ENCODE assay signal across 29 cellular contexts in the genomic region with DNA sequence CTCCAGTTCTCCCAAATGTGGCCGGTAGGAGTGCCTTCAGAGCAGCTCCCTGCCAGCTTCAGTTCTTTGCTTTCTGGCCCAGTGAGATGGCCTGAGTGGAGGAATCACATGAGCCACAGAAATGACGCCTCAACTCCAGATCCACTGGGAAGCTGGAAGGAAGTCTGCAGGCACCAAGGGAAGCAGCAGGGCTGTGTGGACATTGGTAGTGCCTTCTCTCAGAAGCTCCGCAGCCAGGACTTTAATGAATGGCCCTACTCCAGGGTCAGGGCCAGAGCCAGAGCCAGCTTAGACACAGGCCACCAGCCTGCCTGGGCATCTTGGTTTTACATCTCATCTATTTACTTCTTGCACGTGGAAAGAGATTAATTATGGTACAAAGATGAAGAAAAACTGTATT. TPM values are rescaled to one million over a fixed set of nuclear protein-coding genes. Genes with fewer than 3 reads are reported as not detected.
"Had no signal": no experiment of that assay in that cellular context is flagged by ENCODE, and none has a peak within 500 bp of the region (broad histone marks: within the 10 kb centered on the region; RNA-seq: fewer than 3 reads in every experiment).

No MANE protein-coding gene starts in this region.

- H3K27me3 ChIP-seq: dorsolateral prefrontal cortex, foreskin keratinocyte, gastrocnemius medialis had no signal

- H3K36me3 ChIP-seq: brain microvascular endothelial cell, gastrocnemius medialis had no signal

- H3K4me1 ChIP-seq: foreskin keratinocyte, gastrocnemius medialis had no signal

- DNase-seq: activated CD4-positive, alpha-beta memory T cell treated with anti-CD3 and anti-CD28 coated beads for 36 hours; activated CD4-positive, alpha-beta T cell treated with anti-CD3 and anti-CD28 coated beads for 36 hours; activated CD4-positive, alpha-beta T cell treated with anti-CD3 and anti-CD28 coated beads, Interleukin-2, amount 10 ng/mL, durations not matched to agents 24 days and 14 days; activated CD4-positive, CD25-positive, alpha-beta regulatory T cell; activated CD4-positive, CD25-positive, alpha-beta regulatory T cell treated with anti-CD3 and anti-CD28 coated beads, Interleukin-2, amount 50 U/mL, for 72 hours; activated CD8-positive, alpha-beta T cell treated with anti-CD3 and anti-CD28 coated beads, Interleukin-2, amount 10 ng/mL, durations not matched to agents 7 days and 5 days; activated gamma-delta T cell; activated naive CD4-positive, alpha-beta T cell; activated naive CD4-positive, alpha-beta T cell treated with anti-CD3 and anti-CD28 coated beads, Interleukin-2, amount 10 ng/mL, durations not matched to agents 7 days and 5 days; activated naive CD8-positive, alpha-beta T cell treated with anti-CD3 and anti-CD28 coated beads, Interleukin-2, amount 10 ng/mL, durations not matched to agents 7 days and 5 days; activated T-cell treated with anti-CD3 and anti-CD28 coated beads for 4 hours; activated T-cell treated with anti-CD3 and anti-CD28 coated beads, Interleukin-2, amount 50 U/mL, for 24 hours; activated T-cell treated with anti-CD3 and anti-CD28 coated beads, Interleukin-2, amount 50 U/mL, for 72 hours; amniotic stem cell; anterior cingulate cortex; brain microvascular endothelial cell; dorsolateral prefrontal cortex; effector memory CD4-positive, alpha-beta T cell; foreskin keratinocyte; gastrocnemius medialis; T-helper 2 cell had no signal

- ATAC-seq: activated CD4-positive, alpha-beta T cell treated with anti-CD3 and anti-CD28 coated beads for 36 hours; activated CD8-positive, alpha-beta T cell treated with anti-CD3 and anti-CD28 coated beads, Interleukin-2, amount 10 ng/mL, durations not matched to agents 7 days and 5 days; activated naive CD4-positive, alpha-beta T cell treated with anti-CD3 and anti-CD28 coated beads, Interleukin-2, amount 50 U/mL, for 72 hours; activated T-cell treated with anti-CD3 and anti-CD28 coated beads, Interleukin-2, amount 50 U/mL, for 72 hours; esophagus mucosa; foreskin keratinocyte; gastrocnemius medialis had no signal

- H3K27ac ChIP-seq: brain microvascular endothelial cell, coronary artery, foreskin keratinocyte, gastrocnemius medialis had no signal

- H3K9me3 ChIP-seq: gastrocnemius medialis had no signal

- H3K4me3 ChIP-seq: coronary artery, dorsolateral prefrontal cortex, gastrocnemius medialis had no signal

RNA-seq across cellular contexts. Expression of a gene that starts 23.0 kb away (rescaled TPM):
- total RNA-seq: activated CD4-positive, alpha-beta memory T cell treated with anti-CD3 and anti-CD28 coated beads for 36 hours; activated CD4-positive, alpha-beta T cell treated with anti-CD3 and anti-CD28 coated beads for 36 hours; activated CD4-positive, alpha-beta T cell treated with anti-CD3 and anti-CD28 coated beads, Interleukin-2, amount 10 ng/mL, durations not matched to agents 24 days and 14 days; activated CD8-positive, alpha-beta T cell treated with anti-CD3 and anti-CD28 coated beads, Interleukin-2, amount 10 ng/mL, durations not matched to agents 7 days and 5 days; activated naive CD4-positive, alpha-beta T cell treated with anti-CD3 and anti-CD28 coated beads, Interleukin-2, amount 50 U/mL, for 72 hours; activated naive CD8-positive, alpha-beta T cell treated with anti-CD3 and anti-CD28 coated beads, Interleukin-2, amount 10 ng/mL, durations not matched to agents 7 days and 5 days; activated T-cell treated with anti-CD3 and anti-CD28 coated beads, Interleukin-2, amount 50 U/mL, for 72 hours; astrocyte; bronchial epithelial cell; cardiac septum; epithelial cell of proximal tubule; gastrocnemius medialis; T-helper 1 cell treated with Interleukin-12 subunit alpha and Interleukin-12 subunit beta and Interleukin-4 antibody, amounts not matched to agents 30 ng/mL and 1 ng/mL, for 36 hours had no signal
